ENCODE assay signal across 1 cellular context in the genomic region with DNA sequence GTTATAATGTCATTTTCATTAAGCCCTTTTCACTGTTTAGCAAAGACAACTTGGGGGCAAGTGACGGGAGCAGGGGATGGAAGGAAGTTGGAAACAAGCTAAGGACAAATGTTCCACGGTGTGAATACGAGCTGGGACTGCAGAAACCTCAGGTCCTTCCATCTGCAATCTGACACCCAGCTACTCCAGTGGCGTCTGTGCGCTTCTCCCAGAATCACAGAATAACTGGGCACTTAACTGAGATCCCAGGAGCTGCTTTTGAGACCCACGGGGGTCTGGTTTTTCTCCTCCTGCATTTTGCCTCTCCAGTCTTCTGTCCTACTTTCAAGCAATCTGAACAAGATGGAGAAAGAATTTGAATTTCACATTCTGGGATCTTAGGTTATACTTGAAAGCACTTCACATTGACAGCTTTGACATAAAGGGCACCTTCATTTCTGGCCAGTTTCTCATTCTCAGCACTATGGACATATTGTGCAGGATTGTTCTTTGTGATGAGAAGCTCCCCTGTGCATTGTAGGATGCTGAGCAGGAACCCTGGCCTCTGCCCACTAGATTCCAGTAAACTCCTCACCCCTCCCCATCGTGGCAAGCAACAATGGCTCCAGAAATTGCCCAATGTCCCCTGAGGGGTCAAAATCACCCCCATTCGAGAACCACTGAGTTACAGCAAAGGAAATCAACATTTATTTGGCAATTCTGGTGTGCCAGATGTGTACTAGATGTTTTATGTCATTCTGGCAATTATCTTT.
TF ChIP-seq lines count a peak whose summit lies in the region.

No MANE protein-coding gene starts in this region.

TF ChIP-seq in IMR-90, 13 proteins besides CTCF, POLR2A, EP300 and RAD21 (continued from another document):
- TF ChIP-seq, protein P1, sequence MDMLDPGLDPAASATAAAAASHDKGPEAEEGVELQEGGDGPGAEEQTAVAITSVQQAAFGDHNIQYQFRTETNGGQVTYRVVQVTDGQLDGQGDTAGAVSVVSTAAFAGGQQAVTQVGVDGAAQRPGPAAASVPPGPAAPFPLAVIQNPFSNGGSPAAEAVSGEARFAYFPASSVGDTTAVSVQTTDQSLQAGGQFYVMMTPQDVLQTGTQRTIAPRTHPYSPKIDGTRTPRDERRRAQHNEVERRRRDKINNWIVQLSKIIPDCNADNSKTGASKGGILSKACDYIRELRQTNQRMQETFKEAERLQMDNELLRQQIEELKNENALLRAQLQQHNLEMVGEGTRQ (IDR thresholded peaks at IDR 0.05; ENCODE audit: low read depth, low read length), result no peak
- TF ChIP-seq CEBPB (IDR thresholded peaks at IDR 0.05; ENCODE audit: low read depth, low read length) (no peak), FOS (IDR thresholded peaks at IDR 0.05; ENCODE audit: low read depth, low read length) (no peak)
